In genomic region chr22:42662114-42663021, GRCh38 we compare ENCODE assay signal across 8 cellular contexts. TPM values are rescaled to one million over a fixed set of nuclear protein-coding genes. Genes with fewer than 3 reads are reported as not detected.
DNase-seq lines count a peak whose midpoint lies in the region; ATAC-seq and TF ChIP-seq lines count a peak whose summit lies in the region.

No MANE protein-coding gene starts in this region.

- peak overlapping the region in 1 of 2 experiments; percentile 44; a peak in 2 of 4 replicates for H3K4me3 ChIP-seq in DND-41 (ENCODE audit: low read depth in 1 of 2, low read length in 2 of 2)
- H3K4me3 ChIP-seq in suprapubic skin = peak overlapping the region; percentile 37

- 23% methylated on average over 15 of the region's 74 CpGs for WGBS in suprapubic skin

- no peaks in the 10 kb centered on the region for H4K20me1 ChIP-seq in DND-41 (ENCODE audit: insufficient read depth, low read length)

- DNase-seq in DND-41 (peak; percentile 75), RWPE1 (ENCODE audit: low spot score) (peak; percentile 61), activated gamma-delta T cell (lab: John Stamatoyannopoulos, UW) (peak; percentile 63), globus pallidus (ENCODE audit: low spot score) (peak; percentile 54), nucleus accumbens (lab: John Stamatoyannopoulos, UW) (peak in 46 of 56 donors; percentile 17 to 88 (median 44)), suprapubic skin (ENCODE audit: low spot score in 2 of 2) (peak; percentile 86 to 90)

- H3K9ac ChIP-seq in DND-41 (ENCODE audit: low read depth, low read length) = peak overlapping the region; percentile 21; the same call in 1 of the 2 replicates

- CTCF ChIA-PET in RWPE1 (lab: Yijun Ruan, JAX) = interaction anchor here (0.7 kb wide), 1 partner anchor 7 kb away, joined by 3 read pairs; no protein-coding TSS in a partner anchor

- no peak for TF ChIP-seq POLR2A in suprapubic skin (IDR thresholded peaks at IDR 0.05)

- H3K4me1 ChIP-seq in DND-41 (ENCODE audit: insufficient read depth, low read length) (peaks cover 4% of the 10 kb centered on the region; the same call in 1 of the 2 replicates), suprapubic skin (peaks cover 29% of the 10 kb centered on the region)

- H3K27me3 ChIP-seq in DND-41 (ENCODE audit: insufficient read depth, low read length, poor library complexity) = no peaks in the 10 kb centered on the region
- no peaks in the 10 kb centered on the region for H3K27me3 ChIP-seq in suprapubic skin

- H3K79me2 ChIP-seq in DND-41 (ENCODE audit: insufficient read depth, low read length) = no peaks in the 10 kb centered on the region

- TF ChIP-seq CTCF in DND-41 (IDR thresholded peaks at IDR 0.05; ENCODE audit: borderline replicate concordance, extremely low read depth, low read length, poor library complexity, severe bottlenecking) (peak; percentile 80), RWPE1 (conservative IDR thresholded peaks at IDR 0.05; ENCODE audit: low read depth) (peak; percentile 82), suprapubic skin (IDR thresholded peaks at IDR 0.05) (peak; percentile 69 to 81)

- peak overlapping the region; percentile 65 for H2AFZ ChIP-seq in DND-41 (ENCODE audit: low read depth, low read length)

- no peak overlapping the region for H3K27ac ChIP-seq in DND-41 (ENCODE audit: low read length)
- peak overlapping the region; percentile 67 for H3K27ac ChIP-seq in RWPE1
- H3K27ac ChIP-seq in suprapubic skin = no peak overlapping the region

- H3K36me3 ChIP-seq in DND-41 (ENCODE audit: insufficient read depth, low read length) (no peaks in the 10 kb centered on the region), suprapubic skin (no peaks in the 10 kb centered on the region)

- ATAC-seq in DND-41 (ENCODE audit: insufficient read depth, low read depth) (no peak; the same call in 1 of the 3 replicates), HG03139 (IDR thresholded peaks at IDR 0.05; ENCODE audit: unreplicated experiment) (peak; percentile 56), GM18861 (IDR thresholded peaks at IDR 0.05; ENCODE audit: unreplicated experiment) (no peak)

- H3K9me3 ChIP-seq in DND-41 (ENCODE audit: insufficient read depth, low read length, severe bottlenecking) (no peaks in the 10 kb centered on the region), suprapubic skin (no peaks in the 10 kb centered on the region)

- peak overlapping the region; percentile 59 for H3K4me2 ChIP-seq in DND-41 (ENCODE audit: insufficient read depth, low read length)

- no peak for TF ChIP-seq EP300 in suprapubic skin (IDR thresholded peaks at IDR 0.05)

- POLR2A ChIA-PET in RWPE1 (lab: Yijun Ruan, JAX; ENCODE audit: low non-redundant PET) = no interaction called here

RNA-seq across cellular contexts. Expression of gene CYB5R3, which starts 13.2 kb away (rescaled TPM):
- total RNA-seq in suprapubic skin = 100 to 1,000 TPM; 107 to 159 (median 138) TPM

RNA-seq across cellular contexts. Expression of gene ATP5MGL, which starts 22.0 kb away (rescaled TPM):
- 1 to 10 TPM in 3 of 4 donors, not detected in 1; 1.3 to 3.9 (median 1.5) TPM for total RNA-seq in suprapubic skin

RNA-seq across cellular contexts. Expression of gene POLDIP3, which starts 47.7 kb away (rescaled TPM):
- total RNA-seq in suprapubic skin = 10 to 100 TPM; 32.4 to 61.1 (median 45.7) TPM

RNA-seq across cellular contexts. Expression of gene A4GALT, which starts 58.3 kb away (rescaled TPM):
- 10 to 100 TPM in 2 of 4 donors, 1 to 10 TPM in 2; 6.7 to 11.6 (median 8.8) TPM for total RNA-seq in suprapubic skin
